7 cellular contexts compared by ENCODE assay signal in the genomic region with DNA sequence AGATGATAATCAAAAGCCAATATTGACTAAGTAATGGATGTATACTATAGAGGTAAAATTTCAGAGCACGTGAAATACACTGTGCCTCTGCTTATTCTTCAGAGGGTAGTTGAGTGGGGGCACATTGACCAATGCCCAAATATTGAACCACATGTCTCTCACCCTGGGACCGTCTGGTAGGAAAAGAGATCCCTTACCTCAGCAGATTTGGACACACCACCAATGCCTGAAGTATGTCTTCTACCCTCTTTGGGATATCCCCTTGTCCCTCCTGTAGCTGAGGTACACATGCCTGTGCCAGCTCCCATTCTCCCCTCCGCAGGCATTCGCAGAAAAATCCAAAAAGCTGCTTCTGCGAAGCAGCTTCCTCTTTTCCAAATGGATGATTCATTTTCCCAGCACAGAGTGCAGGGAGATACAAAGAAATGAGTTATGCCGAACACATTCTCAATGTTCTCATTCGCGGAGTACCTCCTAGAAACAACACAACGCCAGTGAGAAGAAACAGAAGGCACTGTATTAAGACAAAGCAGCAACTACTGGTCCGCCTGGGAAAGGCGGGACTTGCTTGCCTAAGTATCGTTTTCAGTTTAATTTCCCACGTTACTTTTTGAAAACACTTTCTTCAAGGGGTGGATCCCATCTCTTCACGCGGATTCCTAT. TPM values are rescaled to one million over a fixed set of nuclear protein-coding genes. Genes with fewer than 3 reads are reported as not detected.
DNase-seq lines count a peak whose midpoint lies in the region; ATAC-seq and TF ChIP-seq lines count a peak whose summit lies in the region.

No MANE protein-coding gene starts in this region.

- DNase-seq in OCI-LY7 (ENCODE audit: low spot score) (no peak), naive B cell (no peak), activated gamma-delta T cell treated with Interleukin-2 at 50 U/mL for 16 hours (no peak), mucosa of gallbladder (ENCODE audit: low spot score) (no peak), NCI-H345 treated with DMSO at 0.1 percent for 48 hours (lab: John Stamatoyannopoulos, UW; ENCODE audit: unreplicated experiment) (no peak)

- H3K27me3 Mint-ChIP-seq in naive B cell: no peaks in the 10 kb centered on the region

- H3K4me3 ChIP-seq in OCI-LY7 (ENCODE audit: low read depth, low read length, poor library complexity, severe bottlenecking) (peak overlapping the region; percentile 79), duodenal mucosa (ENCODE audit: low read depth in 1 of 2, low read length in 2 of 2) (peak overlapping the region; percentile 92 to 95)

- CTCF ChIA-PET in OCI-LY7 (lab: Charles Lee; ENCODE audit: unreplicated experiment): no interaction called here

- intact Hi-C loops in OCI-LY7 (cut with micrococcal nuclease; ENCODE audit: unreplicated experiment): loop anchor here (5.0 to 10.0 kb wide), 2 partner anchors 211 to 557 kb away; partner anchors contain the start of gene PIGH

- peak overlapping the region; percentile 48; the same call in 1 of the 2 replicates for H2AFZ ChIP-seq in OCI-LY7 (ENCODE audit: low read length)

- H3K27me3 ChIP-seq in duodenal mucosa (ENCODE audit: control insufficient read depth in 1 of 2, insufficient read depth in 2 of 2, low read length in 2 of 2): no peaks in the 10 kb centered on the region

- POLR2A ChIA-PET in OCI-LY7 (lab: Charles Lee): no interaction called here

- H4K20me1 ChIP-seq in OCI-LY7 (ENCODE audit: insufficient read depth, low read length): no peaks in the 10 kb centered on the region

- H3K4me1 Mint-ChIP-seq in naive B cell: peaks cover 33 to 71% (median 35%) of the 10 kb centered on the region in 3 donors

- H3K36me3 Mint-ChIP-seq in naive B cell: peaks cover 0 to 5% of the 10 kb centered on the region in 2 donors

- H3K4me2 ChIP-seq in OCI-LY7 (ENCODE audit: low read length): peak overlapping the region; percentile 76

- H3K9me3 ChIP-seq in OCI-LY7 (ENCODE audit: low read length) (no peaks in the 10 kb centered on the region), duodenal mucosa (ENCODE audit: control insufficient read depth in 1 of 2, low read length in 2 of 2) (no peaks in the 10 kb centered on the region)

- peak overlapping the region; percentile 70 to 79 for H3K9ac ChIP-seq in duodenal mucosa (ENCODE audit: low read depth in 1 of 2, low read length in 2 of 2)

- H3K9me2 ChIP-seq in OCI-LY7 (ENCODE audit: insufficient read depth, low read length): no peaks in the 10 kb centered on the region

- peak overlapping the region; percentile 79 to 98 (median 96) for H3K4me3 Mint-ChIP-seq in naive B cell

- H3K4me1 ChIP-seq in OCI-LY7 (ENCODE audit: insufficient read depth, low read length, poor library complexity, severe bottlenecking): peaks cover 44% of the 10 kb centered on the region
- H3K4me1 ChIP-seq in duodenal mucosa (ENCODE audit: control insufficient read depth in 1 of 2, insufficient read depth in 2 of 2, low read length in 2 of 2): peaks cover 14 to 15% of the 10 kb centered on the region in 2 donors

- BruUV-seq in OCI-LY7 (replicated peaks; lab: Mats Ljungman, UMichigan): no TSS peak

- H3K36me3 ChIP-seq in OCI-LY7 (ENCODE audit: insufficient read depth, low read length) (peaks cover 21% of the 10 kb centered on the region; the same call in 1 of the 2 replicates), duodenal mucosa (ENCODE audit: control insufficient read depth in 1 of 2, insufficient read depth in 2 of 2, low read length in 2 of 2) (peaks cover 4 to 9% of the 10 kb centered on the region in 2 donors)

- no peak for TF ChIP-seq CTCF in OCI-LY7 (conservative IDR thresholded peaks at IDR 0.05; ENCODE audit: low read length)

- peaks cover 28% of the 10 kb centered on the region for H3K79me2 ChIP-seq in OCI-LY7 (ENCODE audit: insufficient read depth, low read depth, low read length)

- no peaks in the 10 kb centered on the region for H3K9me3 Mint-ChIP-seq in naive B cell

- H3K27ac Mint-ChIP-seq in naive B cell: peak overlapping the region; percentile 90 to 99 (median 96)

- H3K27ac ChIP-seq in OCI-LY7 (ENCODE audit: low read depth, low read length, poor library complexity, severe bottlenecking) (peak overlapping the region; percentile 31), duodenal mucosa (ENCODE audit: low read depth, low read length) (no peak overlapping the region)

- ATAC-seq in GM21515 (IDR thresholded peaks at IDR 0.05; ENCODE audit: unreplicated experiment) (peak; percentile 2), naive B cell (ENCODE audit: low read depth in 2 of 2) (no peak)

RNA-seq across cellular contexts. Expression of gene ZFYVE26, which starts 0.7 kb away (rescaled TPM):
- total RNA-seq in OCI-LY7 (2014; rRNA removed; shearing (Covaris generic)): 12.0 and 16.3 TPM in 2 replicates
- 22.8 and 25.9 TPM in 2 replicates for total RNA-seq in OCI-LY7 (2022)
- 1 to 10 TPM in 5 of 6 donors, under 1 TPM in 1; 0.09 to 6.2 (median 2.7) TPM for polyA plus RNA-seq in naive B cell (ENCODE audit: low read depth in 6 of 6)
- 21.0 TPM for total RNA-seq in mucosa of gallbladder

RNA-seq across cellular contexts. Expression of gene RAD51B, which starts 3.9 kb away (rescaled TPM):
- total RNA-seq in OCI-LY7 (2014; rRNA removed; shearing (Covaris generic)): 41.4 and 48.2 TPM in 2 replicates
- total RNA-seq in OCI-LY7 (2022): 72.8 and 89.9 TPM in 2 replicates
- 10 to 100 TPM; 27.4 to 37.2 (median 31.8) TPM for polyA plus RNA-seq in naive B cell (ENCODE audit: low read depth in 6 of 6)
- 18.5 TPM for total RNA-seq in mucosa of gallbladder
